Comparison of ENCODE assay signal across 22 cellular contexts in genomic region chr9:4096121-4096520, GRCh38.
A peak's percentile ranks its signal among the peaks of the same experiment; 100 is the strongest.
DNase-seq lines count a peak whose midpoint lies in the region; ATAC-seq, FAIRE-seq and TF ChIP-seq lines count a peak whose summit lies in the region.
"Had no signal": no experiment of that assay in that cellular context is flagged by ENCODE, and none has a peak within 500 bp of the region (broad histone marks: within the 10 kb centered on the region; RNA-seq: fewer than 3 reads in every experiment).

No MANE protein-coding gene starts in this region.

- H3K36me3 ChIP-seq in SK-N-SH (replicated peaks in 1 of 2; ENCODE audit: control insufficient read depth in 1 of 2, insufficient read depth in 2 of 2, low read length in 1 of 2): peaks cover 0 to 6% of the 10 kb centered on the region in 2 experiments
- no peaks in the 10 kb centered on the region for H3K36me3 ChIP-seq in testis (ENCODE audit: low read depth, missing control alignments)
- H3K36me3 ChIP-seq: Peyer's patch had no signal

- H3K4me2 ChIP-seq in SK-N-SH: peak overlapping the region; percentile 13; the same call in 1 of the 2 replicates

- H3K27me3 Mint-ChIP-seq in nephron progenitor cell (ENCODE audit: low read depth, poor library complexity): no peaks in the 10 kb centered on the region

- no peaks in the 10 kb centered on the region for H4K20me1 ChIP-seq in SK-N-SH (ENCODE audit: insufficient read depth)

- no peaks in the 10 kb centered on the region for H3K9me3 ChIP-seq in SK-N-SH
- H3K9me3 ChIP-seq in testis: no peaks in the 10 kb centered on the region
- H3K9me3 ChIP-seq: Peyer's patch had no signal

- no peak overlapping the region for H2AFZ ChIP-seq in SK-N-SH (ENCODE audit: low read depth)

- TF ChIP-seq RAD21 in SK-N-SH (IDR thresholded peaks at IDR 0.05; ENCODE audit: low read length): no peak

- CTCF ChIA-PET in SK-N-SH (lab: Yijun Ruan, JAX): no interaction called here

- H3K27ac ChIP-seq in SK-N-SH (ENCODE audit: low read depth in 2 of 2, low read length in 1 of 2) (peak overlapping the region in 1 of 2 experiments; percentile 23; a peak in 1 of 4 replicates), testis (peak overlapping the region; percentile 69 to 81)
- H3K27ac ChIP-seq: 22Rv1, HL-60, Peyer's patch had no signal

- TF ChIP-seq CTCF in SK-N-SH (IDR thresholded peaks at IDR 0.05) (no peak), nephron progenitor cell (IDR thresholded peaks at IDR 0.05) (no peak), testis (IDR thresholded peaks at IDR 0.05) (no peak)

- H3K4me1 Mint-ChIP-seq in nephron progenitor cell: peaks cover 62% of the 10 kb centered on the region
- H3K4me1 Mint-ChIP-seq: B cell; CD4-positive, CD25-positive, alpha-beta regulatory T cell had no signal

- no peaks in the 10 kb centered on the region for H3K9me2 ChIP-seq in SK-N-SH

- H3K27ac Mint-ChIP-seq in nephron progenitor cell: peak overlapping the region; percentile 95
- H3K27ac Mint-ChIP-seq: B cell; CD4-positive, CD25-positive, alpha-beta regulatory T cell had no signal

- no peak for ATAC-seq in SK-N-SH treated with all-trans-retinoic acid at 6 μM for 48 hours
- ATAC-seq in GM21367 (IDR thresholded peaks at IDR 0.05; ENCODE audit: unreplicated experiment): no peak
- ATAC-seq: GM12878, HCT116 had no signal

- peak; percentile 89 for FAIRE-seq in endometrium (lab: Jason Lieb, UNC)
- FAIRE-seq: GM12878 had no signal

- TF ChIP-seq EP300 in SK-N-SH (IDR thresholded peaks at IDR 0.05; ENCODE audit: borderline replicate concordance in 1 of 2, low read depth in 1 of 2, low read length in 1 of 2): no peak

- H3K4me3 ChIP-seq in SK-N-SH (ENCODE audit: low read depth in 2 of 2, low read length in 1 of 2) (no peak overlapping the region), testis (no peak overlapping the region)
- H3K4me3 ChIP-seq: GM12878, Peyer's patch had no signal

- H3K27me3 ChIP-seq in SK-N-SH (ENCODE audit: insufficient read depth) (no peaks in the 10 kb centered on the region), testis (no peaks in the 10 kb centered on the region)
- H3K27me3 ChIP-seq: Peyer's patch had no signal

- no peaks in the 10 kb centered on the region for H3F3A ChIP-seq in SK-N-SH (replicated peaks; ENCODE audit: insufficient read depth)

- no peak overlapping the region for H3K4me3 Mint-ChIP-seq in nephron progenitor cell
- H3K4me3 Mint-ChIP-seq: B cell; CD4-positive, CD25-positive, alpha-beta regulatory T cell had no signal

- POLR2A ChIA-PET in SK-N-SH (lab: Yijun Ruan, JAX): no interaction called here

- TF ChIP-seq POLR2A in testis (IDR thresholded peaks at IDR 0.05): no peak

- intact Hi-C loops in testis (cut with DNase I; ENCODE audit: low total_unique reads): no loop called here

- no peak for DNase-seq in SK-N-SH
- DNase-seq in nephron progenitor cell: no peak
- no peak for DNase-seq in testis
- no peak for DNase-seq in NCI-H1417 (lab: John Stamatoyannopoulos, UW)
- DNase-seq in NCI-H2081 (lab: John Stamatoyannopoulos, UW): no peak
- DNase-seq: CD4-positive, CD25-positive, alpha-beta regulatory T cell; MM.1S; NCI-H1092; NCI-H146; NCI-H2029 treated with DMSO at 0.1 percent for 48 hours; NCI-H510A; NCI-H748 treated with DMSO at 0.1 percent for 48 hours; NK-92 treated with Interleukin-12 subunit alpha and Interleukin-12 subunit beta, amount 100 ng/mL, for 24 hours; Peyer's patch had no signal

- H3K9ac ChIP-seq in SK-N-SH: no peak overlapping the region

- WGBS in SK-N-SH (ENCODE audit: low lambda C conversion rate): 90% methylated on average over 3 of the region's 3 CpGs
- 50 to 62% methylated on average over 3 of the region's 3 CpGs for WGBS in testis, 2 donors

- H3K4me1 ChIP-seq in SK-N-SH (ENCODE audit: control insufficient read depth in 1 of 2, insufficient read depth in 2 of 2, low read depth in 1 of 2, low read length in 1 of 2): peaks cover 2 to 10% of the 10 kb centered on the region in 2 experiments; a peak in 2 of 4 replicates
- H3K4me1 ChIP-seq in testis: peaks cover 43% of the 10 kb centered on the region

- no peaks in the 10 kb centered on the region for H3K9me3 Mint-ChIP-seq in nephron progenitor cell

- peaks cover 51% of the 10 kb centered on the region for H3K79me2 ChIP-seq in SK-N-SH (ENCODE audit: insufficient read depth)

- no peaks in the 10 kb centered on the region for H3K36me3 Mint-ChIP-seq in nephron progenitor cell (ENCODE audit: low read depth)
- H3K36me3 Mint-ChIP-seq: CD4-positive, CD25-positive, alpha-beta regulatory T cell had no signal

TF ChIP-seq in SK-N-SH, 30 proteins besides CTCF, POLR2A, EP300 and RAD21:
- no peak for TF ChIP-seq SMC3 (IDR thresholded peaks at IDR 0.05; ENCODE audit: low read depth, low read length)
- TF ChIP-seq MXI1 (IDR thresholded peaks at IDR 0.05; ENCODE audit: low read depth, low read length): no peak
- no peak for TF ChIP-seq YY1 (IDR thresholded peaks at IDR 0.05; ENCODE audit: low read depth)
- TF ChIP-seq FOXM1 (IDR thresholded peaks at IDR 0.05; ENCODE audit: low read depth): no peak
- no peak for TF ChIP-seq TAF1 (IDR thresholded peaks at IDR 0.05; ENCODE audit: borderline replicate concordance, low read depth, low read length)
- peak; percentile 3; the same call in 1 of the 2 replicates for TF ChIP-seq FOSL2 (IDR thresholded peaks at IDR 0.05; ENCODE audit: borderline replicate concordance, low read depth)
- TF ChIP-seq TCF12 (IDR thresholded peaks at IDR 0.05): no peak

TF ChIP-seq in SK-N-SH treated with all-trans-retinoic acid at 6 μM for 48 hours, 23 proteins besides CTCF, POLR2A, EP300 and RAD21:
- TF ChIP-seq ZNF565 (CRISPR knock-in tag; conservative IDR thresholded peaks at IDR 0.05; ENCODE audit: low read depth) (no peak), RARB (CRISPR knock-in tag; IDR thresholded peaks at IDR 0.05) (no peak), ZFP30 (CRISPR knock-in tag; IDR thresholded peaks at IDR 0.05) (no peak), GLIS3 (CRISPR knock-in tag; IDR thresholded peaks at IDR 0.05) (no peak), BACH2 (CRISPR knock-in tag; IDR thresholded peaks at IDR 0.05; ENCODE audit: borderline replicate concordance) (no peak), ZFP3 (CRISPR knock-in tag; IDR thresholded peaks at IDR 0.05) (no peak), ZNF8 (CRISPR knock-in tag; IDR thresholded peaks at IDR 0.05) (no peak), CREB5 (CRISPR knock-in tag; IDR thresholded peaks at IDR 0.05; ENCODE audit: low read depth) (no peak), TCF4 (CRISPR knock-in tag; IDR thresholded peaks at IDR 0.05; ENCODE audit: borderline replicate concordance) (no peak), PPARA (CRISPR knock-in tag; IDR thresholded peaks at IDR 0.05; ENCODE audit: borderline replicate concordance) (no peak), ZC3H10 (CRISPR knock-in tag; IDR thresholded peaks at IDR 0.05) (no peak), ESRRG (CRISPR knock-in tag; IDR thresholded peaks at IDR 0.05) (no peak), ISL1 (CRISPR knock-in tag; IDR thresholded peaks at IDR 0.05) (no peak), TOX (CRISPR knock-in tag; IDR thresholded peaks at IDR 0.05; ENCODE audit: borderline replicate concordance) (no peak)
